ENCODE assay signal across 1 cellular context in genomic region chr5:95027151-95027721, GRCh38.
TF ChIP-seq lines count a peak whose summit lies in the region.

No MANE protein-coding gene starts in this region.

TF ChIP-seq in GM23338, 12 proteins besides CTCF, POLR2A, EP300 and RAD21 (continued from another document):
- TF ChIP-seq REST (IDR thresholded peaks at IDR 0.05; ENCODE audit: unreplicated experiment) = no peak
- TF ChIP-seq ZNF114 (CRISPR knock-in tag; IDR thresholded peaks at IDR 0.05) = no peak
- TF ChIP-seq JUNB (IDR thresholded peaks at IDR 0.05; ENCODE audit: unreplicated experiment) = no peak
